15 cellular contexts compared by ENCODE assay signal in the genomic region with DNA sequence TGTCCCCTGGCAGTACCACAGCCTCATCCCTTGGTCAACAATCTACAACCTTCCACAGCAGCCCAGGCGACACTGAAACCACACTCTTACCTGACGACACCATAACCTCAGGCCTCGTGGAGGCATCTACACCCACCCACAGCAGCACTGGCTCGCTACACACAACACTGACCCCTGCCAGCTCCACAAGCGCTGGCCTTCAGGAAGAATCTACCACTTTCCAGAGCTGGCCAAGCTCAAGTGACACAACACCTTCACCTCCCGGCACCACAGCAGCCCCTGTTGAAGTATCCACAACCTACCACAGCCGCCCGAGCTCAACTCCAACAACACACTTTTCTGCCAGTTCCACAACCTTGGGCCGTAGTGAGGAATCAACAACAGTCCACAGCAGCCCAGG. TPM values are rescaled to one million over a fixed set of nuclear protein-coding genes. Genes with fewer than 3 reads are reported as not detected.
DNase-seq lines count a peak whose midpoint lies in the region; ATAC-seq and TF ChIP-seq lines count a peak whose summit lies in the region.
"Not testable (repeated sequence)": the region's sequence is repeated elsewhere in the genome, so short reads cannot be mapped to it uniquely, and the experiment has no call there.
"Had no signal": no experiment of that assay in that cellular context is flagged by ENCODE, and none has a peak within 500 bp of the region (broad histone marks: within the 10 kb centered on the region; RNA-seq: fewer than 3 reads in every experiment).

No MANE protein-coding gene starts in this region.

- TF ChIP-seq EP300 in gastroesophageal sphincter (IDR thresholded peaks at IDR 0.05): not testable (repeated sequence)

- not testable (repeated sequence) for H3K4me3 ChIP-seq in body of pancreas; gastroesophageal sphincter; right cardiac atrium (ENCODE audit: low read length); lower lobe of right lung; upper lobe of right lung

- not testable (repeated sequence) for H3K4me1 Mint-ChIP-seq in natural killer cell treated with Interleukin-12 subunit alpha and Interleukin-12 subunit beta and Interleukin-15 and Interleukin-18, amount 100 ng/mL, for 72 hours (ENCODE audit: low read depth in 2 of 2); stimulated activated effector memory CD8-positive, alpha-beta T cell treated with anti-CD3 and anti-CD28 coated beads, Interleukin-12 subunit alpha, Interleukin-12 subunit beta, amount 100 ng/mL, for 72 hours

- not testable (repeated sequence) for H3K9me3 ChIP-seq in body of pancreas; gastroesophageal sphincter; right cardiac atrium (ENCODE audit: control insufficient read depth, low read length); lower lobe of right lung; upper lobe of right lung

- not testable (repeated sequence) for TF ChIP-seq POLR2A in body of pancreas (IDR thresholded peaks at IDR 0.05); gastroesophageal sphincter (IDR thresholded peaks at IDR 0.05)

- H3K27ac Mint-ChIP-seq in natural killer cell treated with Interleukin-12 subunit alpha and Interleukin-12 subunit beta and Interleukin-15 and Interleukin-18, amount 100 ng/mL, for 72 hours; stimulated activated effector memory CD8-positive, alpha-beta T cell treated with anti-CD3 and anti-CD28 coated beads, Interleukin-12 subunit alpha, Interleukin-12 subunit beta, amount 100 ng/mL, for 72 hours: not testable (repeated sequence)

- not testable (repeated sequence) for H3K27me3 ChIP-seq in body of pancreas; gastroesophageal sphincter; right cardiac atrium (ENCODE audit: control insufficient read depth, insufficient read depth); lower lobe of right lung (ENCODE audit: low read depth); upper lobe of right lung

- not testable (repeated sequence) for H3K4me1 ChIP-seq in body of pancreas; gastroesophageal sphincter; right cardiac atrium (ENCODE audit: control insufficient read depth, insufficient read depth, low read length); lower lobe of right lung; upper lobe of right lung

- no CpG with 5 or more reads among the region's 9 CpGs for WGBS in body of pancreas, 2 donors
- no CpG with 5 or more reads among the region's 9 CpGs for WGBS in gastroesophageal sphincter (ENCODE audit: low coverage in 1 of 2), 2 donors
- WGBS in right cardiac atrium: no CpG with 5 or more reads among the region's 9 CpGs

- ATAC-seq in SK-N-SH treated with all-trans-retinoic acid at 6 μM for 48 hours (peak; percentile 40; the same call in 2 of the 3 replicates), body of pancreas (peak; percentile 33), gastroesophageal sphincter (peak; percentile 48), right cardiac atrium (peak; percentile 55 to 60), lower lobe of right lung (peak; percentile 47 to 66), upper lobe of right lung (peak; percentile 51)
- peak; percentile 43 to 64 for ATAC-seq in natural killer cell treated with Interleukin-12 subunit alpha and Interleukin-12 subunit beta and Interleukin-15 and Interleukin-18, amount 100 ng/mL, for 72 hours
- peak; percentile 16 for ATAC-seq in stimulated activated effector memory CD8-positive, alpha-beta T cell treated with anti-CD3 and anti-CD28 coated beads, Interleukin-12 subunit alpha, Interleukin-12 subunit beta, amount 100 ng/mL, for 72 hours

- not testable (repeated sequence) for TF ChIP-seq CTCF in body of pancreas (IDR thresholded peaks at IDR 0.05); gastroesophageal sphincter (IDR thresholded peaks at IDR 0.05); lower lobe of right lung (IDR thresholded peaks at IDR 0.05); upper lobe of right lung (IDR thresholded peaks at IDR 0.05)

- not testable (repeated sequence) for H3K36me3 ChIP-seq in body of pancreas (replicated peaks in 1 of 2; ENCODE audit: insufficient read depth in 1 of 2, low read depth in 2 of 2); gastroesophageal sphincter; lower lobe of right lung; upper lobe of right lung

- H3K9me3 Mint-ChIP-seq in natural killer cell treated with Interleukin-12 subunit alpha and Interleukin-12 subunit beta and Interleukin-15 and Interleukin-18, amount 100 ng/mL, for 72 hours; stimulated activated effector memory CD8-positive, alpha-beta T cell treated with anti-CD3 and anti-CD28 coated beads, Interleukin-12 subunit alpha, Interleukin-12 subunit beta, amount 100 ng/mL, for 72 hours: not testable (repeated sequence)

- intact Hi-C loops in body of pancreas (cut with DNase I); right cardiac atrium (cut with DNase I); lower lobe of right lung (cut with DNase I); upper lobe of right lung (cut with DNase I): not testable (repeated sequence)

- not testable (repeated sequence) for H3K4me3 Mint-ChIP-seq in natural killer cell treated with Interleukin-12 subunit alpha and Interleukin-12 subunit beta and Interleukin-15 and Interleukin-18, amount 100 ng/mL, for 72 hours; stimulated activated effector memory CD8-positive, alpha-beta T cell treated with anti-CD3 and anti-CD28 coated beads, Interleukin-12 subunit alpha, Interleukin-12 subunit beta, amount 100 ng/mL, for 72 hours

- H3K27ac ChIP-seq in body of pancreas; gastroesophageal sphincter; right cardiac atrium (ENCODE audit: low read length); lower lobe of right lung; upper lobe of right lung: not testable (repeated sequence)

- not testable (repeated sequence) for H3K36me3 Mint-ChIP-seq in natural killer cell treated with Interleukin-12 subunit alpha and Interleukin-12 subunit beta and Interleukin-15 and Interleukin-18, amount 100 ng/mL, for 72 hours; stimulated activated effector memory CD8-positive, alpha-beta T cell treated with anti-CD3 and anti-CD28 coated beads, Interleukin-12 subunit alpha, Interleukin-12 subunit beta, amount 100 ng/mL, for 72 hours

- not testable (repeated sequence) for DNase-seq in body of pancreas; right cardiac atrium; lower lobe of right lung; natural killer cell treated with Interleukin-12 subunit alpha and Interleukin-12 subunit beta and Interleukin-15 and Interleukin-18, amount 100 ng/mL, for 72 hours (ENCODE audit: low spot score); stimulated activated effector memory CD8-positive, alpha-beta T cell treated with anti-CD3 and anti-CD28 coated beads, Interleukin-12 subunit alpha, Interleukin-12 subunit beta, amount 100 ng/mL, for 72 hours (ENCODE audit: low spot score in 2 of 2); upper lobe of right lung

- H3K27me3 Mint-ChIP-seq in natural killer cell treated with Interleukin-12 subunit alpha and Interleukin-12 subunit beta and Interleukin-15 and Interleukin-18, amount 100 ng/mL, for 72 hours: not testable (repeated sequence)

RNA-seq across cellular contexts. Expression of gene MUC17, which starts 20.5 kb away (rescaled TPM):
- total RNA-seq in body of pancreas (under 1 TPM in 1 of 2 donors, not detected in 1; 0.78 TPM), gastroesophageal sphincter (under 1 TPM in 1 of 4 donors, not detected in 3; 0.08 TPM), right cardiac atrium (not detected), lower lobe of right lung (not detected), upper lobe of right lung (not detected)
- polyA plus RNA-seq in right cardiac atrium: not detected
- not detected for total RNA-seq in natural killer cell treated with Interleukin-12 subunit alpha and Interleukin-12 subunit beta and Interleukin-15 and Interleukin-18, amount 100 ng/mL, for 72 hours
- total RNA-seq: CD4-positive, alpha-beta T cell; CD8-positive, alpha-beta memory T cell; GM12878; GM23248; H1; H7 had no signal
- polyA plus RNA-seq: CD14-positive monocyte; CD8-positive, alpha-beta memory T cell; GM23248 had no signal

RNA-seq across cellular contexts. Expression of gene MUC12, which starts 30.0 kb away (rescaled TPM):
- total RNA-seq in body of pancreas: not detected
- total RNA-seq in gastroesophageal sphincter: 10 to 100 TPM in 1 of 4 donors, under 1 TPM in 1, not detected in 2; 0.54 to 15.1 TPM
- total RNA-seq in right cardiac atrium: not detected
- 0.63 TPM for polyA plus RNA-seq in right cardiac atrium
- 1.2 TPM for total RNA-seq in lower lobe of right lung
- total RNA-seq in natural killer cell treated with Interleukin-12 subunit alpha and Interleukin-12 subunit beta and Interleukin-15 and Interleukin-18, amount 100 ng/mL, for 72 hours: not detected
- total RNA-seq in upper lobe of right lung: not detected
- polyA plus RNA-seq: CD14-positive monocyte had no signal

RNA-seq across cellular contexts. Expression of gene MUC3A, which starts 50.0 kb away (rescaled TPM):
- total RNA-seq in body of pancreas: 1 to 10 TPM in 1 of 2 donors, under 1 TPM in 1; 0.52 to 3.0 TPM
- under 1 TPM in 1 of 4 donors, not detected in 3; 0.31 TPM for total RNA-seq in gastroesophageal sphincter
- total RNA-seq in right cardiac atrium: under 1 TPM; 0.06 to 0.18 (median 0.10) TPM
- polyA plus RNA-seq in right cardiac atrium: 0.63 TPM
- total RNA-seq in lower lobe of right lung: 1.7 TPM
- not detected for total RNA-seq in natural killer cell treated with Interleukin-12 subunit alpha and Interleukin-12 subunit beta and Interleukin-15 and Interleukin-18, amount 100 ng/mL, for 72 hours
- 2.7 TPM for total RNA-seq in upper lobe of right lung
- total RNA-seq: CD4-positive, alpha-beta T cell; CD8-positive, alpha-beta memory T cell; GM23248 had no signal
- polyA plus RNA-seq: CD14-positive monocyte; CD8-positive, alpha-beta memory T cell; GM23248 had no signal
